8 cellular contexts compared by ENCODE assay signal in the genomic region with DNA sequence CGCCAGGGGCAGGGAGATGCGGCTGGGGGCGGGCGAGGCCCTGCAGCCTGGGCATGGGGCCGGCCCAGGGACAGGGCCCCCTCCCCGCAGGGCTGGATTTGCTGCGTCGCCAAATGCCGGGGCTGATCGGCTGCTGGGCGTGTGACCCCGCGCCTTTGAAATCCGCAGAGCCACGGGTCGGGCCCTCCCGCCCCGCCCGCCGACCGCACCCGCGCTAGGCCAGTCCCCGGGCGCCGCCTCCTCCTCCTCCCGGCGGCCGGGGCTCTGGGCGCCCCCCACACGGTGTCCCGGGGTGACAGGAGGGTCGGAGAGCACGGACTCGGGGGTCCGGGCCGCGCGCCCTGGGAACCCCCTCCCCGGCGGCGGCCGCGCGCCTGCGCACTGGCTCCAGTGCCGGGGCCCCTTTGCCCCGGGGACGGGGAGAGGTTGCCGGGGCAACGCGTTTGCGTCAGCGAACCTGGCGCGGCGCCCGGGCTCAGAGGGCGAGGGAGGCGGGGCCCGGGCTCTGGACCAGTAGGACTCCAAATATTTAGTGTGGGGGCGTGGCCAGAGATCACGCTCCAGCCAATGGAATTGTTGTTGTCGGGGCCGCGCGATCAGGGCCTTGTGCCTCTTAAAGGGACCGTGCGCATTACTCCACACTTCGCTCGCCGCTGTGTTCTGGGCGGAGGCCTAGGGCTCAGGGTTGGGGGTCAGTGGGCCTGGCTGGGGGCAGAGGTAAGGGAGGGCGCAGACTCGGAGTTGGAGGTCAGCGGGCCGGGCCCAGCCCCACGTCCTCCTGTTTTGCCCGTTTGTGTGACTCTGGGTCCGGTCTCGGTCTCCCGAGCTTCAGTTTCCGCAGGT. TPM values are rescaled to one million over a fixed set of nuclear protein-coding genes. Genes with fewer than 3 reads are reported as not detected.
DNase-seq lines count a peak whose midpoint lies in the region; ATAC-seq, FAIRE-seq and TF ChIP-seq lines count a peak whose summit lies in the region.

No MANE protein-coding gene starts in this region.

- H3K36me3 ChIP-seq in WERI-Rb-1 = no peaks in the 10 kb centered on the region
- no peaks in the 10 kb centered on the region for H3K36me3 ChIP-seq in mammary epithelial cell (ENCODE audit: insufficient read depth, low read length)
- H3K36me3 ChIP-seq in small intestine (ENCODE audit: control insufficient read depth in 2 of 2, insufficient read depth in 2 of 2, low read length in 2 of 2) = no peaks in the 10 kb centered on the region

- H3K27me3 ChIP-seq in WERI-Rb-1 (ENCODE audit: insufficient read depth, low read depth, severe bottlenecking) (no peaks in the 10 kb centered on the region), mammary epithelial cell (ENCODE audit: insufficient read depth, low read length) (no peaks in the 10 kb centered on the region), small intestine (ENCODE audit: control insufficient read depth in 2 of 2, insufficient read depth in 2 of 2, low read length in 2 of 2) (no peaks in the 10 kb centered on the region)

- dilution Hi-C loops in mammary epithelial cell (cut with HindIII; ENCODE audit: low sequenced_read_pairs) = loop anchor here (5.0 to 10.0 kb wide), 3 partner anchors 71 to 189 kb away; no protein-coding TSS in a partner anchor

- H3K9ac ChIP-seq in mammary epithelial cell (ENCODE audit: insufficient read depth, low read length) = peak overlapping the region; percentile 76

- 0% methylated on average over 8 of the region's 83 CpGs for WGBS in mammary epithelial cell (ENCODE audit: low coverage, missing lambda C conversion rate)
- 0 to 1% (median 0%) methylated on average over 48 to 83 of the region's 83 CpGs for WGBS in small intestine, 3 donors

- no peak for FAIRE-seq in small intestine (lab: Jason Lieb, UNC)

- no peaks in the 10 kb centered on the region for H3K79me2 ChIP-seq in mammary epithelial cell (ENCODE audit: insufficient read depth, low read length)

- peak overlapping the region; percentile 86 for H2AFZ ChIP-seq in mammary epithelial cell (ENCODE audit: low read depth, low read length)

- no peaks in the 10 kb centered on the region for H4K20me1 ChIP-seq in mammary epithelial cell (ENCODE audit: insufficient read depth, low read length)

- in situ Hi-C loops in mammary epithelial cell (cut with MboI; ENCODE audit: low sequenced_read_pairs in 2 of 2) = no loop called here

- H3K9me3 ChIP-seq in WERI-Rb-1 (ENCODE audit: severe bottlenecking) (no peaks in the 10 kb centered on the region), mammary epithelial cell (replicated peaks; ENCODE audit: insufficient read depth, low read length) (no peaks in the 10 kb centered on the region), small intestine (ENCODE audit: control insufficient read depth, low read depth) (no peaks in the 10 kb centered on the region)

- H3K4me2 ChIP-seq in mammary epithelial cell (ENCODE audit: insufficient read depth, low read depth, low read length) = peak overlapping the region; percentile 99

- BruUV-seq in mammary epithelial cell (replicated peaks; lab: Mats Ljungman, UMichigan) = no TSS peak

- H3K4me3 ChIP-seq in AG04449 (ENCODE audit: low read depth, low read length) (peak overlapping the region; percentile 73), WERI-Rb-1 (ENCODE audit: low read depth, low read length) (peak overlapping the region; percentile 70), mammary epithelial cell (replicated peaks in 1 of 3; ENCODE audit: insufficient read depth in 1 of 3, low read depth in 2 of 3, low read length in 3 of 3) (peak overlapping the region; percentile 54 to 70 (median 62)), small intestine (ENCODE audit: low read depth in 1 of 2, low read length in 2 of 2) (peak overlapping the region; percentile 55 to 87)

- no peak for TF ChIP-seq CTCF in AG04449 (IDR thresholded peaks at IDR 0.05; ENCODE audit: insufficient read depth, low read length, missing control alignments)
- no peak for TF ChIP-seq CTCF in WERI-Rb-1 (IDR thresholded peaks at IDR 0.05; ENCODE audit: low read depth, low read length)
- no peak for TF ChIP-seq CTCF in mammary epithelial cell (conservative IDR thresholded peaks at IDR 0.05 in 1 of 2, IDR thresholded peaks at IDR 0.05 in 1 of 2; ENCODE audit: extremely low read depth in 1 of 2, insufficient read depth in 1 of 2, low read depth in 1 of 2, low read length in 2 of 2)

- intact Hi-C loops in mammary epithelial cell (cut with micrococcal nuclease) = loop anchor here (1.0 to 2.0 kb wide), 3 partner anchors 28 to 35 kb away; a partner anchor contains a TSS

- H3K27ac ChIP-seq in WERI-Rb-1 (peak overlapping the region; percentile 96), mammary epithelial cell (ENCODE audit: insufficient read depth, low read depth, low read length) (peak overlapping the region; percentile 88), small intestine (ENCODE audit: low read depth in 1 of 2, low read length in 1 of 2) (peak overlapping the region; percentile 99 to 100)

- CTCF ChIA-PET in AG04449 (lab: Yijun Ruan, JAX) (interaction anchor here (1.0 to 2.4 kb wide), 2 partner anchors 9 to 42 kb away, joined by 3 to 6 read pairs; no protein-coding TSS in a partner anchor), mammary epithelial cell (lab: Charles Lee; ENCODE audit: low non-redundant PET) (no interaction called here)

- DNase-seq in AG04449 (ENCODE audit: low read depth, low spot score) = peak; percentile 75
- peak; percentile 97 for DNase-seq in NCI-H2196 treated with DMSO at 0.1 percent for 48 hours (lab: John Stamatoyannopoulos, UW; ENCODE audit: unreplicated experiment)
- DNase-seq in WERI-Rb-1 = peak; percentile 99
- DNase-seq in mammary epithelial cell = peak; percentile 97
- peak; percentile 99 for DNase-seq in iPS-NIHi7 (ENCODE audit: extremely low spot score)
- DNase-seq in small intestine = peak; percentile 99

- ATAC-seq in GM18873 (IDR thresholded peaks at IDR 0.05; ENCODE audit: low FRiP score, unreplicated experiment) (peak; percentile 75), HG03135 (IDR thresholded peaks at IDR 0.05; ENCODE audit: unreplicated experiment) (peak; percentile 75)

- H3K4me1 ChIP-seq in mammary epithelial cell (ENCODE audit: insufficient read depth, low read length) = peaks cover 61% of the 10 kb centered on the region
- H3K4me1 ChIP-seq in small intestine (ENCODE audit: control insufficient read depth in 2 of 2, insufficient read depth in 1 of 2, low read depth in 1 of 2, low read length in 1 of 2) = peaks cover 0 to 10% of the 10 kb centered on the region in 2 donors

- POLR2A ChIA-PET in AG04449 (lab: Yijun Ruan, JAX) = interaction anchor here (0.7 to 1.6 kb wide), 2 partner anchors 10 to 25 kb away, joined by 3 to 5 read pairs; a partner anchor contains a TSS

RNA-seq across cellular contexts. Expression of a gene that starts 10.3 kb away (rescaled TPM):
- 100 to 1,000 TPM in 1 of 2 donors, 10 to 100 TPM in 1; 91.7 to 248 TPM for total RNA-seq in mammary epithelial cell
- polyA plus RNA-seq in mammary epithelial cell (152 TPM), small intestine (10 to 100 TPM; 47.6 to 97.7 (median 80.1) TPM)
- polyA minus RNA-seq in mammary epithelial cell = 244 TPM

RNA-seq across cellular contexts. Expression of a gene that starts 34.8 kb away (rescaled TPM):
- total RNA-seq in mammary epithelial cell = 10 to 100 TPM; 22.0 to 91.4 TPM
- polyA plus RNA-seq in mammary epithelial cell = 84.2 TPM
- polyA minus RNA-seq in mammary epithelial cell = 147 TPM
- polyA plus RNA-seq in small intestine = 10 to 100 TPM in 2 of 3 donors, 1 to 10 TPM in 1; 7.6 to 16.3 (median 12.7) TPM

RNA-seq across cellular contexts. Expression of a gene that starts 35.4 kb away (rescaled TPM):
- 10 to 100 TPM in 1 of 2 donors, 1 to 10 TPM in 1; 1.2 to 11.2 TPM for total RNA-seq in mammary epithelial cell
- polyA plus RNA-seq in mammary epithelial cell (12.6 TPM), small intestine (1 to 10 TPM; 3.5 to 5.8 (median 4.8) TPM)
- 8.8 TPM for polyA minus RNA-seq in mammary epithelial cell

RNA-seq across cellular contexts. Expression of a gene that starts 45.8 kb away (rescaled TPM):
- 10 to 100 TPM; 39.5 to 62.8 TPM for total RNA-seq in mammary epithelial cell
- polyA plus RNA-seq in mammary epithelial cell = 25.9 TPM
- polyA minus RNA-seq in mammary epithelial cell = 39.2 TPM
- polyA plus RNA-seq in small intestine = 10 to 100 TPM; 32.7 to 60.9 (median 45.2) TPM

Comparison
In these comparisons a context has a peak if more than half of its experiments do, and no peak if none do; other contexts are left out.
1. Peak in every context shown above with its lines: DNase-seq, ATAC-seq, H3K4me3 ChIP-seq and H3K27ac ChIP-seq.